8 cellular contexts compared by ENCODE assay signal in genomic region chr12:22687677-22688076, GRCh38.
DNase-seq lines count a peak whose midpoint lies in the region; ATAC-seq and TF ChIP-seq lines count a peak whose summit lies in the region.

No MANE protein-coding gene starts in this region.

- H3K27ac Mint-ChIP-seq in activated T-helper 17 cell treated with anti-CD3 and anti-CD28 coated beads, Interleukin-2, amount 50 U/mL, for 72 hours, result peak overlapping the region; percentile 46
- H3K27ac Mint-ChIP-seq in natural killer cell treated with Interleukin-12 subunit alpha and Interleukin-12 subunit beta and Interleukin-15 and Interleukin-18, amount 100 ng/mL, for 72 hours, result peak overlapping the region; percentile 76 to 94

- DNase-seq in AG10803 (ENCODE audit: low read depth), result peak; percentile 70
- DNase-seq in natural killer cell treated with Interleukin-12 subunit alpha and Interleukin-12 subunit beta and Interleukin-15 and Interleukin-18, amount 100 ng/mL, for 72 hours (ENCODE audit: low spot score), result no peak
- DNase-seq in nucleus accumbens (lab: John Stamatoyannopoulos, UW), result no peak
- DNase-seq in NCI-H524 (lab: John Stamatoyannopoulos, UW), result no peak
- no peak for DNase-seq in cerebellum (ENCODE audit: low spot score)

- H3K9me3 Mint-ChIP-seq in activated T-helper 17 cell treated with anti-CD3 and anti-CD28 coated beads, Interleukin-2, amount 50 U/mL, for 72 hours, result no peaks in the 10 kb centered on the region
- peaks cover 4% of the 10 kb centered on the region for H3K9me3 Mint-ChIP-seq in natural killer cell treated with Interleukin-12 subunit alpha and Interleukin-12 subunit beta and Interleukin-15 and Interleukin-18, amount 100 ng/mL, for 72 hours

- ATAC-seq in GM19351 (IDR thresholded peaks at IDR 0.05; ENCODE audit: unreplicated experiment) (peak; percentile 85), HG03280 (IDR thresholded peaks at IDR 0.05; ENCODE audit: unreplicated experiment) (peak; percentile 63)
- ATAC-seq in activated T-helper 17 cell treated with anti-CD3 and anti-CD28 coated beads, Interleukin-2, amount 50 U/mL, for 72 hours (replicated peaks), result peak; percentile 96
- ATAC-seq in natural killer cell treated with Interleukin-12 subunit alpha and Interleukin-12 subunit beta and Interleukin-15 and Interleukin-18, amount 100 ng/mL, for 72 hours, result peak; percentile 86 to 91

- peaks cover 16% of the 10 kb centered on the region for H3K4me1 Mint-ChIP-seq in activated T-helper 17 cell treated with anti-CD3 and anti-CD28 coated beads, Interleukin-2, amount 50 U/mL, for 72 hours
- H3K4me1 Mint-ChIP-seq in natural killer cell treated with Interleukin-12 subunit alpha and Interleukin-12 subunit beta and Interleukin-15 and Interleukin-18, amount 100 ng/mL, for 72 hours (ENCODE audit: low read depth in 2 of 2), result peaks cover 26 to 31% of the 10 kb centered on the region in 2 donors

- no peaks in the 10 kb centered on the region for H3K27me3 Mint-ChIP-seq in activated T-helper 17 cell treated with anti-CD3 and anti-CD28 coated beads, Interleukin-2, amount 50 U/mL, for 72 hours
- H3K27me3 Mint-ChIP-seq in natural killer cell treated with Interleukin-12 subunit alpha and Interleukin-12 subunit beta and Interleukin-15 and Interleukin-18, amount 100 ng/mL, for 72 hours, result no peaks in the 10 kb centered on the region

- H3K4me3 Mint-ChIP-seq in activated T-helper 17 cell treated with anti-CD3 and anti-CD28 coated beads, Interleukin-2, amount 50 U/mL, for 72 hours, result peak overlapping the region; percentile 6
- peak overlapping the region; percentile 83 for H3K4me3 Mint-ChIP-seq in natural killer cell treated with Interleukin-12 subunit alpha and Interleukin-12 subunit beta and Interleukin-15 and Interleukin-18, amount 100 ng/mL, for 72 hours

- TF ChIP-seq CTCF in AG10803 (conservative IDR thresholded peaks at IDR 0.05; ENCODE audit: low read length), result no peak

- peaks cover 54% of the 10 kb centered on the region for H3K36me3 Mint-ChIP-seq in activated T-helper 17 cell treated with anti-CD3 and anti-CD28 coated beads, Interleukin-2, amount 50 U/mL, for 72 hours (ENCODE audit: low read depth)
- H3K36me3 Mint-ChIP-seq in natural killer cell treated with Interleukin-12 subunit alpha and Interleukin-12 subunit beta and Interleukin-15 and Interleukin-18, amount 100 ng/mL, for 72 hours, result peaks cover 15% of the 10 kb centered on the region

- H3K4me3 ChIP-seq in AG10803 (ENCODE audit: low read length), result no peak overlapping the region
